Comparison of ENCODE assay signal across 12 cellular contexts in genomic region chr2:212968284-212969081, GRCh38.
A peak's percentile ranks its signal among the peaks of the same experiment; 100 is the strongest.
DNase-seq lines count a peak whose midpoint lies in the region; ATAC-seq, FAIRE-seq and TF ChIP-seq lines count a peak whose summit lies in the region.
"Had no signal": no experiment of that assay in that cellular context is flagged by ENCODE, and none has a peak within 500 bp of the region (broad histone marks: within the 10 kb centered on the region; RNA-seq: fewer than 3 reads in every experiment).

No MANE protein-coding gene starts in this region.

- H3K27ac ChIP-seq in IMR-90 (ENCODE audit: insufficient read depth, low read length) (no peak overlapping the region), keratinocyte (ENCODE audit: control insufficient read depth, insufficient read depth, low read length) (peak overlapping the region; percentile 84), esophagus muscularis mucosa (replicated peaks in 1 of 4) (no peak overlapping the region), OCI-LY7 (ENCODE audit: low read depth, low read length, poor library complexity, severe bottlenecking) (no peak overlapping the region)
- H3K27ac ChIP-seq: gastrocnemius medialis had no signal

- no peaks in the 10 kb centered on the region for H3K79me1 ChIP-seq in IMR-90 (ENCODE audit: low read depth in 1 of 2, low read length in 2 of 2)

- H4K91ac ChIP-seq in IMR-90 (ENCODE audit: insufficient read depth, low read depth, low read length) = no peak overlapping the region

- H3K9me2 ChIP-seq in OCI-LY7 (ENCODE audit: insufficient read depth, low read length) = no peaks in the 10 kb centered on the region

- no peaks in the 10 kb centered on the region for H3K79me2 ChIP-seq in keratinocyte (ENCODE audit: control insufficient read depth, insufficient read depth, low read length)
- no peaks in the 10 kb centered on the region for H3K79me2 ChIP-seq in OCI-LY7 (ENCODE audit: insufficient read depth, low read depth, low read length)

- FAIRE-seq in keratinocyte (lab: Jason Lieb, UNC) = peak; percentile 85
- FAIRE-seq: HTR-8/SVneo had no signal

- peaks cover 11% of the 10 kb centered on the region for H3K4me1 ChIP-seq in IMR-90 (ENCODE audit: control insufficient read depth, insufficient read depth, low read length)
- H3K4me1 ChIP-seq in keratinocyte (ENCODE audit: control insufficient read depth, extremely low read depth, insufficient read depth, low read length) = peaks cover 34% of the 10 kb centered on the region
- peaks cover 0 to 16% (median 0%) of the 10 kb centered on the region in 4 donors for H3K4me1 ChIP-seq in esophagus muscularis mucosa
- no peaks in the 10 kb centered on the region for H3K4me1 ChIP-seq in OCI-LY7 (ENCODE audit: insufficient read depth, low read length, poor library complexity, severe bottlenecking)

- no peak overlapping the region; the same call in 1 of the 2 replicates for H2BK120ac ChIP-seq in IMR-90 (ENCODE audit: low read depth, low read length)

- no peak for TF ChIP-seq RAD21 in IMR-90 (IDR thresholded peaks at IDR 0.05; ENCODE audit: low read length)

- ATAC-seq in GM18861 (IDR thresholded peaks at IDR 0.05; ENCODE audit: unreplicated experiment) (peak; percentile 62), GM21619 (IDR thresholded peaks at IDR 0.05; ENCODE audit: unreplicated experiment) (peak; percentile 69), IMR-90 (ENCODE audit: low read depth) (no peak), GM19328 (IDR thresholded peaks at IDR 0.05; ENCODE audit: unreplicated experiment) (no peak)
- ATAC-seq: gastrocnemius medialis had no signal

- 0 out of 2 replicates have a peak overlapping the region, but pooled peaks have one; percentile 45 for H3K14ac ChIP-seq in IMR-90 (replicated peaks; ENCODE audit: low read depth, low read length)

- H3K36me3 ChIP-seq in IMR-90 (ENCODE audit: control insufficient read depth, insufficient read depth, low read length) (no peaks in the 10 kb centered on the region), keratinocyte (ENCODE audit: control insufficient read depth in 2 of 2, extremely low read depth in 1 of 2, insufficient read depth in 2 of 2, low read length in 2 of 2) (no peaks in the 10 kb centered on the region), esophagus muscularis mucosa (no peaks in the 10 kb centered on the region), OCI-LY7 (ENCODE audit: insufficient read depth, low read length) (no peaks in the 10 kb centered on the region)
- H3K36me3 ChIP-seq: gastrocnemius medialis had no signal

- intact Hi-C loops in IMR-90 (cut with micrococcal nuclease) (no loop called here), esophagus muscularis mucosa (cut with DNase I) (no loop called here), OCI-LY7 (cut with micrococcal nuclease; ENCODE audit: unreplicated experiment) (no loop called here)

- no peaks in the 10 kb centered on the region for H3K9me3 ChIP-seq in IMR-90 (ENCODE audit: control insufficient read depth, insufficient read depth, low read length)
- H3K9me3 ChIP-seq in keratinocyte (ENCODE audit: control insufficient read depth, low read depth, low read length) = no peaks in the 10 kb centered on the region
- no peaks in the 10 kb centered on the region for H3K9me3 ChIP-seq in esophagus muscularis mucosa
- no peaks in the 10 kb centered on the region for H3K9me3 ChIP-seq in OCI-LY7 (ENCODE audit: low read length)
- H3K9me3 ChIP-seq: gastrocnemius medialis had no signal

- POLR2A ChIA-PET in IMR-90 (lab: Charles Lee; ENCODE audit: unreplicated experiment) (no interaction called here), OCI-LY7 (lab: Charles Lee) (interaction anchor here (0.6 to 4.7 kb wide), 11 partner anchors 11 to 709 kb away, joined by 3 to 24 read pairs (median 4); no protein-coding TSS in a partner anchor)

- TF ChIP-seq POLR2A in IMR-90 (IDR thresholded peaks at IDR 0.05; ENCODE audit: low read depth, low read length) (no peak), esophagus muscularis mucosa (IDR thresholded peaks at IDR 0.05; ENCODE audit: low read depth) (no peak)

- no peak overlapping the region for H3K9ac ChIP-seq in IMR-90 (ENCODE audit: low read depth, low read length)
- H3K9ac ChIP-seq in keratinocyte (ENCODE audit: control insufficient read depth, extremely low read depth, insufficient read depth, low read length) = peak overlapping the region; percentile 69

- H3K4me3 ChIP-seq in IMR-90 (ENCODE audit: insufficient read depth, low read depth, low read length) = no peak overlapping the region
- H3K4me3 ChIP-seq in keratinocyte (ENCODE audit: control insufficient read depth in 2 of 3, extremely low read depth in 1 of 3, insufficient read depth in 2 of 3, low read depth in 1 of 3, low read length in 3 of 3) = peak overlapping the region in 2 of 3 experiments; percentile 21 to 41
- no peak overlapping the region for H3K4me3 ChIP-seq in esophagus muscularis mucosa
- H3K4me3 ChIP-seq in OCI-LY7 (ENCODE audit: low read depth, low read length, poor library complexity, severe bottlenecking) = no peak overlapping the region
- H3K4me3 ChIP-seq: gastrocnemius medialis had no signal

- no peak overlapping the region for H3K56ac ChIP-seq in IMR-90 (ENCODE audit: extremely low read depth, insufficient read depth, low read length)

- H2AFZ ChIP-seq in IMR-90 (replicated peaks; ENCODE audit: low read length, poor library complexity) = no peak overlapping the region
- H2AFZ ChIP-seq in keratinocyte (ENCODE audit: control insufficient read depth, low read length) = peak overlapping the region; percentile 14
- no peak overlapping the region for H2AFZ ChIP-seq in OCI-LY7 (ENCODE audit: low read length)

- no peak overlapping the region for H4K8ac ChIP-seq in IMR-90 (ENCODE audit: low read depth in 2 of 2, low read length in 2 of 2)

- H3K27me3 ChIP-seq in IMR-90 (ENCODE audit: control insufficient read depth, insufficient read depth, low read length) = no peaks in the 10 kb centered on the region
- H3K27me3 ChIP-seq in keratinocyte (ENCODE audit: control insufficient read depth, extremely low read depth, insufficient read depth, low read length) = no peaks in the 10 kb centered on the region
- H3K27me3 ChIP-seq in esophagus muscularis mucosa = no peaks in the 10 kb centered on the region
- H3K27me3 ChIP-seq: gastrocnemius medialis had no signal

- TF ChIP-seq CTCF in IMR-90 (conservative IDR thresholded peaks at IDR 0.05; ENCODE audit: low read depth, low read length) (no peak), keratinocyte (optimal IDR thresholded peaks at IDR 0.05 in 1 of 3, IDR thresholded peaks at IDR 0.05 in 1 of 3, conservative IDR thresholded peaks at IDR 0.05 in 1 of 3; ENCODE audit: extremely low read depth in 1 of 3, insufficient read depth in 2 of 3, low read length in 3 of 3) (no peak), esophagus muscularis mucosa (IDR thresholded peaks at IDR 0.05) (no peak), OCI-LY7 (conservative IDR thresholded peaks at IDR 0.05; ENCODE audit: low read length) (no peak)

- no peak overlapping the region; the same call in 1 of the 2 replicates for H2BK20ac ChIP-seq in IMR-90 (ENCODE audit: low read depth, low read length)

- peak overlapping the region; percentile 6; the same call in 1 of the 2 replicates for H3K18ac ChIP-seq in IMR-90 (ENCODE audit: low read depth, low read length)

- in situ Hi-C loops in IMR-90 (cut with MboI; ENCODE audit: low sequenced_read_pairs) = no loop called here

- no peak overlapping the region; the same call in 1 of the 2 replicates for H4K5ac ChIP-seq in IMR-90 (ENCODE audit: low read depth, low read length)

- dilution Hi-C loops in IMR-90 (cut with HindIII; ENCODE audit: low sequenced_read_pairs, unreplicated experiment) (no loop called here), keratinocyte (cut with MboI; ENCODE audit: extremely low pct_ligation_motif_present, low sequenced_read_pairs) (no loop called here)

- DNase-seq in IMR-90 = no peak
- no peak for DNase-seq in keratinocyte (ENCODE audit: low read depth, low spot score)
- DNase-seq in GF-D8 (lab: John Stamatoyannopoulos, UW) = no peak
- no peak for DNase-seq in esophagus muscularis mucosa (ENCODE audit: extremely low spot score)
- DNase-seq in OCI-LY7 (ENCODE audit: low spot score) = no peak
- DNase-seq: activated CD4-positive, alpha-beta T cell treated with anti-CD3 and anti-CD28 coated beads, Interleukin-2, amount 10 ng/mL, durations not matched to agents 7 days and 5 days; DMS79 treated with DMSO at 0.1 percent for 48 hours; gastrocnemius medialis had no signal

- no peak for TF ChIP-seq EP300 in esophagus muscularis mucosa (IDR thresholded peaks at IDR 0.05)

- H3K23ac ChIP-seq in IMR-90 (ENCODE audit: low read depth, low read length) = no peak overlapping the region

- no TSS peak for BruUV-seq in IMR-90 (replicated peaks; lab: Mats Ljungman, UMichigan)
- no TSS peak for BruUV-seq in OCI-LY7 (replicated peaks; lab: Mats Ljungman, UMichigan)

- H3K9me1 ChIP-seq in IMR-90 (ENCODE audit: insufficient read depth, low read length) (0 out of 2 replicates have a peak, but pooled peaks cover 3% of the 10 kb centered on the region), keratinocyte (ENCODE audit: control insufficient read depth, extremely low read depth, insufficient read depth, low read length) (no peaks in the 10 kb centered on the region)

- H4K20me1 ChIP-seq in IMR-90 (ENCODE audit: insufficient read depth, low read length) (no peaks in the 10 kb centered on the region), keratinocyte (ENCODE audit: control insufficient read depth, extremely low read depth, insufficient read depth, low read length) (no peaks in the 10 kb centered on the region), OCI-LY7 (ENCODE audit: insufficient read depth, low read length) (no peaks in the 10 kb centered on the region)

- CTCF ChIA-PET in IMR-90 (lab: Yijun Ruan, JAX) (interaction anchor here (0.5 to 1.4 kb wide), 4 partner anchors 12 to 282 kb away, joined by 3 to 5 read pairs (median 3); no protein-coding TSS in a partner anchor), OCI-LY7 (lab: Charles Lee; ENCODE audit: unreplicated experiment) (no interaction called here)

- no peak overlapping the region for H2BK15ac ChIP-seq in IMR-90 (ENCODE audit: low read depth, low read length)

- no peak overlapping the region for H2AK5ac ChIP-seq in IMR-90 (ENCODE audit: low read depth, low read length)

- H3K4me2 ChIP-seq in IMR-90 (ENCODE audit: low read depth, low read length) = no peak overlapping the region
- peak overlapping the region; percentile 81 for H3K4me2 ChIP-seq in keratinocyte (ENCODE audit: control insufficient read depth, extremely low read depth, insufficient read depth, low read depth, low read length)
- H3K4me2 ChIP-seq in OCI-LY7 (ENCODE audit: low read length) = no peak overlapping the region

- WGBS in IMR-90 (ENCODE audit: extremely low coverage in 2 of 2, insufficient read length in 1 of 2), 2 experiments = no CpG with 5 or more reads among the region's 4 CpGs
- WGBS in esophagus muscularis mucosa = 86% methylated on average over 4 of the region's 4 CpGs

- H2AK9ac ChIP-seq in IMR-90 (replicated peaks; ENCODE audit: low read depth, low read length, poor library complexity) = no peak overlapping the region

- no peak overlapping the region for H3K4ac ChIP-seq in IMR-90 (ENCODE audit: low read depth, low read length)

- peak overlapping the region; percentile 20 for H2BK5ac ChIP-seq in IMR-90 (ENCODE audit: low read depth, low read length, poor library complexity, severe bottlenecking)

TF ChIP-seq in IMR-90, 13 proteins besides CTCF, POLR2A, EP300 and RAD21 (continues in another document):
- no peak for TF ChIP-seq MAZ (IDR thresholded peaks at IDR 0.05; ENCODE audit: borderline replicate concordance, low read depth, low read length)
- TF ChIP-seq MAFK (IDR thresholded peaks at IDR 0.05; ENCODE audit: low read depth, low read length) = no peak

Comparison
In these comparisons a context has a peak if more than half of its experiments do, and no peak if none do; other contexts are left out.
1. ATAC-seq: peak in GM18861 (single experiment) and GM21619 (single experiment); none in IMR-90 (single experiment) and GM19328 (single experiment).
2. H3K4me3 ChIP-seq: peak in keratinocyte (2 of 3); none in IMR-90 (single experiment), esophagus muscularis mucosa (0 of 4) and OCI-LY7 (single experiment).